Comparison of ENCODE assay signal across 12 cellular contexts in the genomic region with DNA sequence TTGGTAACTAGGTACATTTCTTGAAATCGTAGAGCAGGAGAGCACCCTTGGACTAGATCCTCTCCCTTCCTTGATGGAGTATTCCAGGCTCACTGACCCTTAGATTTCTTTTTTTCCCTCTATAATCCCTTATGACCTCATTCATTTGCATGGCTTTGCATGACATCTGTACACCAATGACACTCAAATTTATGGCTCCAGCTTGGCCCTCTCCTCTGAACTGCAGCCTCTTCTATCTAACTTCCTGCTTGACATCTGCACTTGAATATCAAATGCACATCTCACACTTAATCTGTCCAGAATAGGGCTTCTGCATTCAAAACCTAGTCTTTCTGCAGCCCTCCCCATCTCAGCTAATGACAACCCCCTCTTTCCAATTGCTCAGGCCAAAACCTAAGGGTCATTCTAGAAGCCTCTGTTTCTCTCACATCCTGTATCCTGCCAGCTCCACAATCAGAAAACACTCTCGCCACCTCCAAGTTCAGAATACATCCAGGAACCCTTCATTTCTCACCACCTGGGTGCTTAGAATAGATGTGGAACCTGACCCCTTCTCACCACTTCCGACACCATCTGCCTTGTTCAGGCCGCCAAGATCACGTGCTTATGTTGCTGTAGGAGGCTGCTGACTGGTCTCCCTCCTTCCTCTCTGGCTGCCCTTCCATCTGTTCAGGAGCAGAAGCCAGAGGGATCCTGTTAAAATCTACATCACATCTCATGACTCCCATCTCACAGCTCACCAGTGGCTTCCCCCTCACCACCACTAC.
DNase-seq lines count a peak whose midpoint lies in the region; ATAC-seq and TF ChIP-seq lines count a peak whose summit lies in the region.
"Had no signal": no experiment of that assay in that cellular context is flagged by ENCODE, and none has a peak within 500 bp of the region (broad histone marks: within the 10 kb centered on the region; RNA-seq: fewer than 3 reads in every experiment).

No MANE protein-coding gene starts in this region.

- TF ChIP-seq POLR2A in lower leg skin (IDR thresholded peaks at IDR 0.05), result no peak

- no peak for TF ChIP-seq CTCF in GM23338 (conservative IDR thresholded peaks at IDR 0.05; ENCODE audit: low read depth in 2 of 2)
- no peak for TF ChIP-seq CTCF in WERI-Rb-1 (IDR thresholded peaks at IDR 0.05; ENCODE audit: low read depth, low read length)
- no peak for TF ChIP-seq CTCF in lower leg skin (IDR thresholded peaks at IDR 0.05)
- no peak for TF ChIP-seq CTCF in left lung (IDR thresholded peaks at IDR 0.05)

- H3K27ac Mint-ChIP-seq in GM23338, result peak overlapping the region; percentile 17
- H3K27ac Mint-ChIP-seq in CD8-positive, alpha-beta memory T cell, result no peak overlapping the region
- H3K27ac Mint-ChIP-seq: activated naive CD4-positive, alpha-beta T cell treated with anti-CD3 and anti-CD28 coated beads, Interleukin-2, amount 50 U/mL, for 24 hours; stimulated activated effector memory CD8-positive, alpha-beta T cell treated with anti-CD3 and anti-CD28 coated beads, Interleukin-12 subunit alpha, Interleukin-12 subunit beta, amount 100 ng/mL, for 72 hours had no signal

- no peak overlapping the region for H3K4me3 Mint-ChIP-seq in GM23338
- H3K4me3 Mint-ChIP-seq in CD8-positive, alpha-beta memory T cell, result no peak overlapping the region
- H3K4me3 Mint-ChIP-seq: activated naive CD4-positive, alpha-beta T cell treated with anti-CD3 and anti-CD28 coated beads, Interleukin-2, amount 50 U/mL, for 24 hours; stimulated activated effector memory CD8-positive, alpha-beta T cell treated with anti-CD3 and anti-CD28 coated beads, Interleukin-12 subunit alpha, Interleukin-12 subunit beta, amount 100 ng/mL, for 72 hours had no signal

- 76 to 80% methylated on average over 5 of the region's 5 CpGs for WGBS in lower leg skin, 2 donors

- peaks cover 39% of the 10 kb centered on the region for H3K4me1 Mint-ChIP-seq in GM23338
- no peaks in the 10 kb centered on the region for H3K4me1 Mint-ChIP-seq in CD8-positive, alpha-beta memory T cell
- H3K4me1 Mint-ChIP-seq: activated naive CD4-positive, alpha-beta T cell treated with anti-CD3 and anti-CD28 coated beads, Interleukin-2, amount 50 U/mL, for 24 hours; stimulated activated effector memory CD8-positive, alpha-beta T cell treated with anti-CD3 and anti-CD28 coated beads, Interleukin-12 subunit alpha, Interleukin-12 subunit beta, amount 100 ng/mL, for 72 hours had no signal

- no peaks in the 10 kb centered on the region for H3F3A ChIP-seq in GM23338 (replicated peaks; ENCODE audit: low read depth)

- CTCF ChIA-PET in CD8-positive, alpha-beta memory T cell (lab: Charles Lee), result interaction anchor here (1.1 kb wide), 1 partner anchor 10 kb away, joined by 3 read pairs; no protein-coding TSS in a partner anchor

- no peaks in the 10 kb centered on the region for H3K9me3 Mint-ChIP-seq in GM23338
- no peaks in the 10 kb centered on the region for H3K9me3 Mint-ChIP-seq in CD8-positive, alpha-beta memory T cell
- H3K9me3 Mint-ChIP-seq: activated naive CD4-positive, alpha-beta T cell treated with anti-CD3 and anti-CD28 coated beads, Interleukin-2, amount 50 U/mL, for 24 hours; stimulated activated effector memory CD8-positive, alpha-beta T cell treated with anti-CD3 and anti-CD28 coated beads, Interleukin-12 subunit alpha, Interleukin-12 subunit beta, amount 100 ng/mL, for 72 hours had no signal

- no peak overlapping the region for H2AFZ ChIP-seq in GM23338

- intact Hi-C loops in lower leg skin (cut with DNase I; ENCODE audit: low total_unique reads) (no loop called here), left lung (cut with DNase I) (no loop called here)

- H3K9me3 ChIP-seq in WERI-Rb-1 (ENCODE audit: severe bottlenecking) (no peaks in the 10 kb centered on the region), left lung (no peaks in the 10 kb centered on the region)
- no peaks in the 10 kb centered on the region for H3K9me3 ChIP-seq in CD8-positive, alpha-beta memory T cell (ENCODE audit: low read length)

- no peak for DNase-seq in GM23338 (ENCODE audit: low spot score)
- peak; percentile 87 for DNase-seq in NCI-H1092 treated with DMSO at 0.1 percent for 48 hours (lab: John Stamatoyannopoulos, UW)
- peak; percentile 76 for DNase-seq in WERI-Rb-1
- DNase-seq in CD8-positive, alpha-beta memory T cell, result no peak
- no peak for DNase-seq in lower leg skin (ENCODE audit: low spot score in 2 of 2)
- no peak for DNase-seq in left lung
- no peak for DNase-seq in COLO829 (ENCODE audit: low spot score)
- DNase-seq: activated CD4-positive, alpha-beta T cell treated with anti-CD3 and anti-CD28 coated beads for 1 hour had no signal

- no peaks in the 10 kb centered on the region for H3K79me2 ChIP-seq in GM23338 (replicated peaks; ENCODE audit: insufficient read depth)

- H4K20me1 ChIP-seq in GM23338 (replicated peaks; ENCODE audit: insufficient read depth), result no peaks in the 10 kb centered on the region

- no peaks in the 10 kb centered on the region for H3K9me2 ChIP-seq in GM23338 (ENCODE audit: insufficient read depth)

- H3K4me1 ChIP-seq in GM23338 (ENCODE audit: insufficient read depth) (peaks cover 26% of the 10 kb centered on the region), left lung (no peaks in the 10 kb centered on the region)
- H3K4me1 ChIP-seq in CD8-positive, alpha-beta memory T cell (ENCODE audit: insufficient read depth, low read length), result no peaks in the 10 kb centered on the region

- H3K36me3 ChIP-seq in GM23338 (ENCODE audit: insufficient read depth), result 0 out of 2 replicates have a peak, but pooled peaks cover 4% of the 10 kb centered on the region
- H3K36me3 ChIP-seq in WERI-Rb-1, result no peaks in the 10 kb centered on the region
- H3K36me3 ChIP-seq in CD8-positive, alpha-beta memory T cell (ENCODE audit: insufficient read depth, low read length), result no peaks in the 10 kb centered on the region
- H3K36me3 ChIP-seq in left lung, result no peaks in the 10 kb centered on the region

- H3K4me3 ChIP-seq in GM23338 (no peak overlapping the region), WERI-Rb-1 (ENCODE audit: low read depth, low read length) (no peak overlapping the region), lower leg skin (ENCODE audit: low read depth, poor library complexity, severe bottlenecking) (no peak overlapping the region), left lung (no peak overlapping the region)
- no peak overlapping the region for H3K4me3 ChIP-seq in CD8-positive, alpha-beta memory T cell (ENCODE audit: low read length)
- H3K4me3 ChIP-seq: dorsolateral prefrontal cortex had no signal

- H3K27ac ChIP-seq in GM23338 (ENCODE audit: low read depth), result no peak overlapping the region
- H3K27ac ChIP-seq in WERI-Rb-1, result peak overlapping the region; percentile 49
- no peak overlapping the region for H3K27ac ChIP-seq in CD8-positive, alpha-beta memory T cell (ENCODE audit: low read depth, low read length)
- no peak overlapping the region for H3K27ac ChIP-seq in left lung
- H3K27ac ChIP-seq: dorsolateral prefrontal cortex had no signal

- H3K36me3 Mint-ChIP-seq in GM23338 (ENCODE audit: low read depth), result peaks cover 21% of the 10 kb centered on the region
- no peaks in the 10 kb centered on the region for H3K36me3 Mint-ChIP-seq in CD8-positive, alpha-beta memory T cell
- H3K36me3 Mint-ChIP-seq: activated naive CD4-positive, alpha-beta T cell treated with anti-CD3 and anti-CD28 coated beads, Interleukin-2, amount 50 U/mL, for 24 hours; stimulated activated effector memory CD8-positive, alpha-beta T cell treated with anti-CD3 and anti-CD28 coated beads, Interleukin-12 subunit alpha, Interleukin-12 subunit beta, amount 100 ng/mL, for 72 hours had no signal

- POLR2A ChIA-PET in CD8-positive, alpha-beta memory T cell (lab: Charles Lee), result no interaction called here

- H3K27me3 ChIP-seq in GM23338 (ENCODE audit: insufficient read depth) (no peaks in the 10 kb centered on the region), WERI-Rb-1 (ENCODE audit: insufficient read depth, low read depth, severe bottlenecking) (no peaks in the 10 kb centered on the region), left lung (no peaks in the 10 kb centered on the region)
- no peaks in the 10 kb centered on the region for H3K27me3 ChIP-seq in CD8-positive, alpha-beta memory T cell (ENCODE audit: insufficient read depth, low read length, poor library complexity, severe bottlenecking)
- H3K27me3 ChIP-seq: dorsolateral prefrontal cortex had no signal

- H3K27me3 Mint-ChIP-seq in GM23338 (ENCODE audit: insufficient read depth, low read depth, poor library complexity), result no peaks in the 10 kb centered on the region
- no peaks in the 10 kb centered on the region for H3K27me3 Mint-ChIP-seq in CD8-positive, alpha-beta memory T cell

- peak; percentile 82 for ATAC-seq in GM18858 (IDR thresholded peaks at IDR 0.05; ENCODE audit: unreplicated experiment)
- ATAC-seq in GM23338, result no peak
- ATAC-seq in left lung, result no peak
- ATAC-seq: stimulated activated effector memory CD8-positive, alpha-beta T cell treated with anti-CD3 and anti-CD28 coated beads, Interleukin-12 subunit alpha, Interleukin-12 subunit beta, amount 100 ng/mL, for 72 hours had no signal

- no peak overlapping the region for H3K4me2 ChIP-seq in GM23338

TF ChIP-seq in GM23338, 12 proteins besides CTCF, POLR2A, EP300 and RAD21 (continues in another document):
- TF ChIP-seq, protein P1, sequence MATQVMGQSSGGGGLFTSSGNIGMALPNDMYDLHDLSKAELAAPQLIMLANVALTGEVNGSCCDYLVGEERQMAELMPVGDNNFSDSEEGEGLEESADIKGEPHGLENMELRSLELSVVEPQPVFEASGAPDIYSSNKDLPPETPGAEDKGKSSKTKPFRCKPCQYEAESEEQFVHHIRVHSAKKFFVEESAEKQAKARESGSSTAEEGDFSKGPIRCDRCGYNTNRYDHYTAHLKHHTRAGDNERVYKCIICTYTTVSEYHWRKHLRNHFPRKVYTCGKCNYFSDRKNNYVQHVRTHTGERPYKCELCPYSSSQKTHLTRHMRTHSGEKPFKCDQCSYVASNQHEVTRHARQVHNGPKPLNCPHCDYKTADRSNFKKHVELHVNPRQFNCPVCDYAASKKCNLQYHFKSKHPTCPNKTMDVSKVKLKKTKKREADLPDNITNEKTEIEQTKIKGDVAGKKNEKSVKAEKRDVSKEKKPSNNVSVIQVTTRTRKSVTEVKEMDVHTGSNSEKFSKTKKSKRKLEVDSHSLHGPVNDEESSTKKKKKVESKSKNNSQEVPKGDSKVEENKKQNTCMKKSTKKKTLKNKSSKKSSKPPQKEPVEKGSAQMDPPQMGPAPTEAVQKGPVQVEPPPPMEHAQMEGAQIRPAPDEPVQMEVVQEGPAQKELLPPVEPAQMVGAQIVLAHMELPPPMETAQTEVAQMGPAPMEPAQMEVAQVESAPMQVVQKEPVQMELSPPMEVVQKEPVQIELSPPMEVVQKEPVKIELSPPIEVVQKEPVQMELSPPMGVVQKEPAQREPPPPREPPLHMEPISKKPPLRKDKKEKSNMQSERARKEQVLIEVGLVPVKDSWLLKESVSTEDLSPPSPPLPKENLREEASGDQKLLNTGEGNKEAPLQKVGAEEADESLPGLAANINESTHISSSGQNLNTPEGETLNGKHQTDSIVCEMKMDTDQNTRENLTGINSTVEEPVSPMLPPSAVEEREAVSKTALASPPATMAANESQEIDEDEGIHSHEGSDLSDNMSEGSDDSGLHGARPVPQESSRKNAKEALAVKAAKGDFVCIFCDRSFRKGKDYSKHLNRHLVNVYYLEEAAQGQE (IDR thresholded peaks at IDR 0.05; ENCODE audit: unreplicated experiment), result no peak
- TF ChIP-seq POLR2AphosphoS5 (IDR thresholded peaks at IDR 0.05; ENCODE audit: low read depth) (no peak), STAT1 (IDR thresholded peaks at IDR 0.05; ENCODE audit: unreplicated experiment) (no peak)

Comparison
In these comparisons a context has a peak if more than half of its experiments do, and no peak if none do; other contexts are left out.
1. DNase-seq: peak in NCI-H1092 treated with DMSO at 0.1 percent for 48 hours (single experiment) and WERI-Rb-1 (single experiment); none in GM23338 (single experiment), CD8-positive, alpha-beta memory T cell (0 of 5), lower leg skin (0 of 2), left lung (0 of 2) and COLO829 (single experiment).